In the genomic region with DNA sequence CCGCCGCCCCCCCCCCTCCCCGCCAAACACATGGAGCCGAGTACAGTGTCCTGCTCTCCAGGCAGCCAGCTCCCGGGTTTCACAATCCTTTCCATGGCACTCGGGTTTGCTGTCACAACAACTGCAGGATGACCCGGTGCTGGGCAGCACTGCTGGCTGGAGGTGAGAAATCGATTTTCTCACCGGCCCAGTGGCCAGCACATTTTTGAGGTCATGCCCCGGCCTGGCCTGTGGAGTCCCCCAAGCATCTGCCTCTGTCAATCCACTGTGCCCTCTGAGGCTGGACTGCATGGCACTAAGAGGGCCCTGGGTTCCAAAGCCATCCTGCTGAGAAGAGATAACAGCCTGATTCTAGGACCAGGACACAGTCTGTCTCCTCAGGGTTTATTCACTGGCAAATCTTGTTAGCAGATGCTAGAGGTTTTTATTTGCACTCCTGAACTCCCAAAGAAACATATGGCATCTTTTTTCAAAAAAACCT, we compare ENCODE assay signal across 1 cellular context.
TF ChIP-seq lines count a peak whose summit lies in the region.

No MANE protein-coding gene starts in this region.

TF ChIP-seq in HepG2, 621 proteins besides CTCF, POLR2A, EP300 and RAD21 (continued from another document and continues in another):
- TF ChIP-seq, protein P1, sequence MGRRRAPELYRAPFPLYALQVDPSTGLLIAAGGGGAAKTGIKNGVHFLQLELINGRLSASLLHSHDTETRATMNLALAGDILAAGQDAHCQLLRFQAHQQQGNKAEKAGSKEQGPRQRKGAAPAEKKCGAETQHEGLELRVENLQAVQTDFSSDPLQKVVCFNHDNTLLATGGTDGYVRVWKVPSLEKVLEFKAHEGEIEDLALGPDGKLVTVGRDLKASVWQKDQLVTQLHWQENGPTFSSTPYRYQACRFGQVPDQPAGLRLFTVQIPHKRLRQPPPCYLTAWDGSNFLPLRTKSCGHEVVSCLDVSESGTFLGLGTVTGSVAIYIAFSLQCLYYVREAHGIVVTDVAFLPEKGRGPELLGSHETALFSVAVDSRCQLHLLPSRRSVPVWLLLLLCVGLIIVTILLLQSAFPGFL (CRISPR knock-in tag; IDR thresholded peaks at IDR 0.05): no peak
- TF ChIP-seq ZNF484 (CRISPR knock-in tag; IDR thresholded peaks at IDR 0.05; ENCODE audit: borderline replicate concordance, low read depth) (no peak), ZNF101 (CRISPR knock-in tag; IDR thresholded peaks at IDR 0.05; ENCODE audit: borderline replicate concordance, low read depth) (no peak), ZC3H4 (CRISPR knock-in tag; IDR thresholded peaks at IDR 0.05; ENCODE audit: borderline replicate concordance) (no peak), MAFK (conservative IDR thresholded peaks at IDR 0.05 in 1 of 2, IDR thresholded peaks at IDR 0.05 in 1 of 2; ENCODE audit: low read length in 2 of 2) (no peak), ZFP36 (IDR thresholded peaks at IDR 0.05; ENCODE audit: borderline replicate concordance, low read depth, low read length, partially characterized antibody) (no peak), ZMYM3 (CRISPR knock-in tag; IDR thresholded peaks at IDR 0.05) (peak; percentile 78), ZNF570 (CRISPR knock-in tag; IDR thresholded peaks at IDR 0.05; ENCODE audit: borderline replicate concordance) (no peak), TAF1 (CRISPR knock-in tag; IDR thresholded peaks at IDR 0.05) (no peak), ZNF616 (CRISPR knock-in tag; IDR thresholded peaks at IDR 0.05; ENCODE audit: low read depth) (no peak), ZNF597 (CRISPR knock-in tag; IDR thresholded peaks at IDR 0.05) (no peak), SALL2 (CRISPR knock-in tag; IDR thresholded peaks at IDR 0.05) (no peak), NR2F2 (IDR thresholded peaks at IDR 0.05; ENCODE audit: borderline replicate concordance, low read depth) (peak; percentile 76), ARID3A (IDR thresholded peaks at IDR 0.05; ENCODE audit: low read depth, low read length) (no peak), TSC22D2 (CRISPR knock-in tag; IDR thresholded peaks at IDR 0.05; ENCODE audit: borderline replicate concordance) (no peak), ELF4 (CRISPR knock-in tag; IDR thresholded peaks at IDR 0.05; ENCODE audit: borderline replicate concordance) (no peak), HCFC1 (IDR thresholded peaks at IDR 0.05; ENCODE audit: low read depth, low read length) (no peak; the same call in 1 of the 2 replicates), CHD4 (IDR thresholded peaks at IDR 0.05; ENCODE audit: borderline replicate concordance, low read length) (peak; percentile 24; the same call in 1 of the 2 replicates), LRRFIP1 (CRISPR knock-in tag; conservative IDR thresholded peaks at IDR 0.05) (no peak), ZBTB2 (CRISPR knock-in tag; IDR thresholded peaks at IDR 0.05; ENCODE audit: low read depth) (no peak), YY1 (IDR thresholded peaks at IDR 0.05; ENCODE audit: insufficient read depth, insufficient replicate concordance, low read depth, low read length) (peak; percentile 52), ERF (CRISPR knock-in tag; IDR thresholded peaks at IDR 0.05) (0 out of 2 replicates have a peak, but pooled peaks have one; percentile 32), ZNF577 (CRISPR knock-in tag; IDR thresholded peaks at IDR 0.05; ENCODE audit: borderline replicate concordance, low read depth) (no peak), STAG1 (CRISPR knock-in tag; IDR thresholded peaks at IDR 0.05) (no peak), RBAK (CRISPR knock-in tag; IDR thresholded peaks at IDR 0.05) (no peak), ETS1 (CRISPR knock-in tag; IDR thresholded peaks at IDR 0.05) (no peak), NCOA5 (CRISPR knock-in tag; IDR thresholded peaks at IDR 0.05) (no peak), CREB1 (IDR thresholded peaks at IDR 0.05) (no peak), CREB1 (CRISPR knock-in tag; IDR thresholded peaks at IDR 0.05) (no peak), NFKB2 (CRISPR knock-in tag; IDR thresholded peaks at IDR 0.05; ENCODE audit: borderline replicate concordance) (no peak), THAP7 (CRISPR knock-in tag; IDR thresholded peaks at IDR 0.05) (no peak), EED (CRISPR knock-in tag; IDR thresholded peaks at IDR 0.05) (no peak), ZNF337 (CRISPR knock-in tag; IDR thresholded peaks at IDR 0.05; ENCODE audit: borderline replicate concordance, low read depth) (no peak), HOMEZ (CRISPR knock-in tag; IDR thresholded peaks at IDR 0.05; ENCODE audit: low read depth) (no peak; the same call in 1 of the 2 replicates), FOXO1 (CRISPR knock-in tag; IDR thresholded peaks at IDR 0.05) (peak; percentile 64; the same call in 1 of the 2 replicates), FOSL1 (CRISPR knock-in tag; IDR thresholded peaks at IDR 0.05; ENCODE audit: borderline replicate concordance) (no peak), RBFOX2 (IDR thresholded peaks at IDR 0.05; ENCODE audit: low read depth, low read length) (no peak), NR2F1 (CRISPR knock-in tag; IDR thresholded peaks at IDR 0.05) (peak; percentile 79 to 89; a peak in 3 of 4 replicates), NONO (IDR thresholded peaks at IDR 0.05) (no peak), NONO (CRISPR knock-in tag; conservative IDR thresholded peaks at IDR 0.05) (peak; percentile 82), TCF7 (IDR thresholded peaks at IDR 0.05; ENCODE audit: low read depth) (no peak), REL (CRISPR knock-in tag; conservative IDR thresholded peaks at IDR 0.05) (no peak), TFAP4 (IDR thresholded peaks at IDR 0.05; ENCODE audit: borderline replicate concordance, low read depth) (peak; percentile 56; the same call in 1 of the 2 replicates), FOXJ3 (CRISPR knock-in tag; IDR thresholded peaks at IDR 0.05; ENCODE audit: borderline replicate concordance) (peak; percentile 59; the same call in 1 of the 2 replicates), CBFB (CRISPR knock-in tag; IDR thresholded peaks at IDR 0.05) (no peak), NR2F6 (IDR thresholded peaks at IDR 0.05) (peak; percentile 87), NR2F6 (CRISPR knock-in tag; IDR thresholded peaks at IDR 0.05) (peak; percentile 94), ZFP82 (CRISPR knock-in tag; IDR thresholded peaks at IDR 0.05; ENCODE audit: borderline replicate concordance) (no peak)
- TF ChIP-seq, protein P2, sequence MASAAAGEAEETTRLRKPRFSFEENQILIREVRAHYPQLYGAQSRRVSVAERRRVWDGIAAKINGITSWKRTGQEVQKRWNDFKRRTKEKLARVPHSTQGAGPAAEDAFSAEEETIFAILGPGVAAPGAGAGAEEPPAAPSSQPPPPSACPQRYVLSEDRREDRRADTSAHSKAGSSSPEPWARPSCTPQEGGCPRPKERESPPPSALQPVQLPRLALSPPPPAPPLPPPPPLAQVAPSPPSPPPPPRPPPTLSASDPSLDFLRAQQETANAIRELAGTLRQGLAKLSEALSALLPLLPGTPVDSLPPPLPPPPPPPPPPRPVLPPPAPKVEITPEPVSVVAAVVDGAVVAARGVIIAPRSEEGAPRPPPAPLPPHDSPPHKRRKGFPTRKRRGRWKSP (CRISPR knock-in tag; IDR thresholded peaks at IDR 0.05): 0 out of 2 replicates have a peak, but pooled peaks have one; percentile 19
- TF ChIP-seq, protein P3, sequence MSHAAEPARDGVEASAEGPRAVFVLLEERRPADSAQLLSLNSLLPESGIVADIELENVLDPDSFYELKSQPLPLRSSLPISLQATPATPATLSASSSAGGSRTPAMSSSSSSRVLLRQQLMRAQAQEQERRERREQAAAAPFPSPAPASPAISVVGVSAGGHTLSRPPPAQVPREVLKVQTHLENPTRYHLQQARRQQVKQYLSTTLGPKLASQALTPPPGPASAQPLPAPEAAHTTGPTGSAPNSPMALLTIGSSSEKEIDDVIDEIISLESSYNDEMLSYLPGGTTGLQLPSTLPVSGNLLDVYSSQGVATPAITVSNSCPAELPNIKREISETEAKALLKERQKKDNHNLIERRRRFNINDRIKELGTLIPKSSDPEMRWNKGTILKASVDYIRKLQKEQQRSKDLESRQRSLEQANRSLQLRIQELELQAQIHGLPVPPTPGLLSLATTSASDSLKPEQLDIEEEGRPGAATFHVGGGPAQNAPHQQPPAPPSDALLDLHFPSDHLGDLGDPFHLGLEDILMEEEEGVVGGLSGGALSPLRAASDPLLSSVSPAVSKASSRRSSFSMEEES (CRISPR knock-in tag; IDR thresholded peaks at IDR 0.05): peak; percentile 39; the same call in 1 of the 2 replicates
